1 cellular context compared by ENCODE assay signal in the genomic region with DNA sequence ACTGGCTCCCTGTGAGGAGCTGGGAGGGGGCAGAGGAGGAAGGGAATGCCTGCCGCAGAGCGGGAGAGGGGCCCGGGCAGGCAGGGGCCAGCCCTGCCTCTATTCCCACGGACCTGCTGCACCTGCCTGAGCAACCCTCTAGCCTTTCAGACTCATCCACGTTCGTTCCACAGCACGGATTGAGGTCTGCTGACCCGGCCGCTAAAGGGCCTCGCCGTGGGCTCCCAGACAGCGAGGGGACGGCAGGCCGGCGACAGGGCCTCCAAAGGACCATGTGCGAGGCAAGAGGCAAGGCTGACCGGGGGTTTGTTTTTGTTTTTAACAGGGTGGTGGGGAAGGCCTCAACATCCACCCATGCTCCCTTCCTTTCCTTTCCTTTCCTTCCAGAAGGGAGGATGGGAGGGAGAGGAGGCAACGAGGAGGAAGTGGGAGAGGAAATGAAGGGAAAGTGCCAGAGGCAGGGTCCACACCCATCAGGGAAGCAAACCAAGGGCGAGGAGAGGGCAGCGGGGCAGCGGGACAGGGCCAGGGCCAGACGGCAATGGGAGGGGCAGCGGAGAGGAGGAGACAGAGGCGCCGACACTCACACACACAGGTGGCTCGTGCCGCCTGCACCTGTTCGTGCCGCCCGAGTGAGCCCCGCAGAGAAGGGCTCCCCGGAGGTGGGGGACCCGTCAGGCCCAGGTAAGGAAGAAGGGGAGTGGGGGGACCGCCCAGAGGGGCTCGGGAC.
TF ChIP-seq lines count a peak whose summit lies in the region.

No MANE protein-coding gene starts in this region.

TF ChIP-seq in WTC11, 78 proteins besides CTCF, POLR2A, EP300 and RAD21:
- TF ChIP-seq, protein P1, sequence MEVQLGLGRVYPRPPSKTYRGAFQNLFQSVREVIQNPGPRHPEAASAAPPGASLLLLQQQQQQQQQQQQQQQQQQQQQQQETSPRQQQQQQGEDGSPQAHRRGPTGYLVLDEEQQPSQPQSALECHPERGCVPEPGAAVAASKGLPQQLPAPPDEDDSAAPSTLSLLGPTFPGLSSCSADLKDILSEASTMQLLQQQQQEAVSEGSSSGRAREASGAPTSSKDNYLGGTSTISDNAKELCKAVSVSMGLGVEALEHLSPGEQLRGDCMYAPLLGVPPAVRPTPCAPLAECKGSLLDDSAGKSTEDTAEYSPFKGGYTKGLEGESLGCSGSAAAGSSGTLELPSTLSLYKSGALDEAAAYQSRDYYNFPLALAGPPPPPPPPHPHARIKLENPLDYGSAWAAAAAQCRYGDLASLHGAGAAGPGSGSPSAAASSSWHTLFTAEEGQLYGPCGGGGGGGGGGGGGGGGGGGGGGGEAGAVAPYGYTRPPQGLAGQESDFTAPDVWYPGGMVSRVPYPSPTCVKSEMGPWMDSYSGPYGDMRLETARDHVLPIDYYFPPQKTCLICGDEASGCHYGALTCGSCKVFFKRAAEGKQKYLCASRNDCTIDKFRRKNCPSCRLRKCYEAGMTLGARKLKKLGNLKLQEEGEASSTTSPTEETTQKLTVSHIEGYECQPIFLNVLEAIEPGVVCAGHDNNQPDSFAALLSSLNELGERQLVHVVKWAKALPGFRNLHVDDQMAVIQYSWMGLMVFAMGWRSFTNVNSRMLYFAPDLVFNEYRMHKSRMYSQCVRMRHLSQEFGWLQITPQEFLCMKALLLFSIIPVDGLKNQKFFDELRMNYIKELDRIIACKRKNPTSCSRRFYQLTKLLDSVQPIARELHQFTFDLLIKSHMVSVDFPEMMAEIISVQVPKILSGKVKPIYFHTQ (CRISPR knock-in tag; IDR thresholded peaks at IDR 0.05): no peak
- no peak for TF ChIP-seq RORB (CRISPR knock-in tag; IDR thresholded peaks at IDR 0.05)
- TF ChIP-seq SP1 (CRISPR knock-in tag; conservative IDR thresholded peaks at IDR 0.05): no peak
- no peak for TF ChIP-seq NR3C1 (CRISPR knock-in tag; conservative IDR thresholded peaks at IDR 0.05; ENCODE audit: low read depth)
- TF ChIP-seq SMAD3 (CRISPR knock-in tag; IDR thresholded peaks at IDR 0.05; ENCODE audit: borderline replicate concordance): no peak
- TF ChIP-seq NFATC4 (CRISPR knock-in tag; IDR thresholded peaks at IDR 0.05): no peak
- TF ChIP-seq, protein P2, sequence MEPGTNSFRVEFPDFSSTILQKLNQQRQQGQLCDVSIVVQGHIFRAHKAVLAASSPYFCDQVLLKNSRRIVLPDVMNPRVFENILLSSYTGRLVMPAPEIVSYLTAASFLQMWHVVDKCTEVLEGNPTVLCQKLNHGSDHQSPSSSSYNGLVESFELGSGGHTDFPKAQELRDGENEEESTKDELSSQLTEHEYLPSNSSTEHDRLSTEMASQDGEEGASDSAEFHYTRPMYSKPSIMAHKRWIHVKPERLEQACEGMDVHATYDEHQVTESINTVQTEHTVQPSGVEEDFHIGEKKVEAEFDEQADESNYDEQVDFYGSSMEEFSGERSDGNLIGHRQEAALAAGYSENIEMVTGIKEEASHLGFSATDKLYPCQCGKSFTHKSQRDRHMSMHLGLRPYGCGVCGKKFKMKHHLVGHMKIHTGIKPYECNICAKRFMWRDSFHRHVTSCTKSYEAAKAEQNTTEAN (CRISPR knock-in tag; IDR thresholded peaks at IDR 0.05): no peak
- TF ChIP-seq JUN (CRISPR knock-in tag; IDR thresholded peaks at IDR 0.05): no peak
- TF ChIP-seq, protein P3, sequence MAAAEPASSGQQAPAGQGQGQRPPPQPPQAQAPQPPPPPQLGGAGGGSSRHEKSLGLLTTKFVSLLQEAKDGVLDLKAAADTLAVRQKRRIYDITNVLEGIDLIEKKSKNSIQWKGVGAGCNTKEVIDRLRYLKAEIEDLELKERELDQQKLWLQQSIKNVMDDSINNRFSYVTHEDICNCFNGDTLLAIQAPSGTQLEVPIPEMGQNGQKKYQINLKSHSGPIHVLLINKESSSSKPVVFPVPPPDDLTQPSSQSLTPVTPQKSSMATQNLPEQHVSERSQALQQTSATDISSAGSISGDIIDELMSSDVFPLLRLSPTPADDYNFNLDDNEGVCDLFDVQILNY (CRISPR knock-in tag; IDR thresholded peaks at IDR 0.05): no peak
- TF ChIP-seq, protein P4, sequence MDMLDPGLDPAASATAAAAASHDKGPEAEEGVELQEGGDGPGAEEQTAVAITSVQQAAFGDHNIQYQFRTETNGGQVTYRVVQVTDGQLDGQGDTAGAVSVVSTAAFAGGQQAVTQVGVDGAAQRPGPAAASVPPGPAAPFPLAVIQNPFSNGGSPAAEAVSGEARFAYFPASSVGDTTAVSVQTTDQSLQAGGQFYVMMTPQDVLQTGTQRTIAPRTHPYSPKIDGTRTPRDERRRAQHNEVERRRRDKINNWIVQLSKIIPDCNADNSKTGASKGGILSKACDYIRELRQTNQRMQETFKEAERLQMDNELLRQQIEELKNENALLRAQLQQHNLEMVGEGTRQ (CRISPR knock-in tag; IDR thresholded peaks at IDR 0.05): no peak
- TF ChIP-seq, protein P5, sequence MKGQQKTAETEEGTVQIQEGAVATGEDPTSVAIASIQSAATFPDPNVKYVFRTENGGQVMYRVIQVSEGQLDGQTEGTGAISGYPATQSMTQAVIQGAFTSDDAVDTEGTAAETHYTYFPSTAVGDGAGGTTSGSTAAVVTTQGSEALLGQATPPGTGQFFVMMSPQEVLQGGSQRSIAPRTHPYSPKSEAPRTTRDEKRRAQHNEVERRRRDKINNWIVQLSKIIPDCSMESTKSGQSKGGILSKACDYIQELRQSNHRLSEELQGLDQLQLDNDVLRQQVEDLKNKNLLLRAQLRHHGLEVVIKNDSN (CRISPR knock-in tag; IDR thresholded peaks at IDR 0.05): no peak
- TF ChIP-seq, protein P6, sequence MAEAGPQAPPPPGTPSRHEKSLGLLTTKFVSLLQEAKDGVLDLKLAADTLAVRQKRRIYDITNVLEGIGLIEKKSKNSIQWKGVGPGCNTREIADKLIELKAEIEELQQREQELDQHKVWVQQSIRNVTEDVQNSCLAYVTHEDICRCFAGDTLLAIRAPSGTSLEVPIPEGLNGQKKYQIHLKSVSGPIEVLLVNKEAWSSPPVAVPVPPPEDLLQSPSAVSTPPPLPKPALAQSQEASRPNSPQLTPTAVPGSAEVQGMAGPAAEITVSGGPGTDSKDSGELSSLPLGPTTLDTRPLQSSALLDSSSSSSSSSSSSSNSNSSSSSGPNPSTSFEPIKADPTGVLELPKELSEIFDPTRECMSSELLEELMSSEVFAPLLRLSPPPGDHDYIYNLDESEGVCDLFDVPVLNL (CRISPR knock-in tag; IDR thresholded peaks at IDR 0.05; ENCODE audit: borderline replicate concordance, low read depth): no peak
- TF ChIP-seq, protein P7, sequence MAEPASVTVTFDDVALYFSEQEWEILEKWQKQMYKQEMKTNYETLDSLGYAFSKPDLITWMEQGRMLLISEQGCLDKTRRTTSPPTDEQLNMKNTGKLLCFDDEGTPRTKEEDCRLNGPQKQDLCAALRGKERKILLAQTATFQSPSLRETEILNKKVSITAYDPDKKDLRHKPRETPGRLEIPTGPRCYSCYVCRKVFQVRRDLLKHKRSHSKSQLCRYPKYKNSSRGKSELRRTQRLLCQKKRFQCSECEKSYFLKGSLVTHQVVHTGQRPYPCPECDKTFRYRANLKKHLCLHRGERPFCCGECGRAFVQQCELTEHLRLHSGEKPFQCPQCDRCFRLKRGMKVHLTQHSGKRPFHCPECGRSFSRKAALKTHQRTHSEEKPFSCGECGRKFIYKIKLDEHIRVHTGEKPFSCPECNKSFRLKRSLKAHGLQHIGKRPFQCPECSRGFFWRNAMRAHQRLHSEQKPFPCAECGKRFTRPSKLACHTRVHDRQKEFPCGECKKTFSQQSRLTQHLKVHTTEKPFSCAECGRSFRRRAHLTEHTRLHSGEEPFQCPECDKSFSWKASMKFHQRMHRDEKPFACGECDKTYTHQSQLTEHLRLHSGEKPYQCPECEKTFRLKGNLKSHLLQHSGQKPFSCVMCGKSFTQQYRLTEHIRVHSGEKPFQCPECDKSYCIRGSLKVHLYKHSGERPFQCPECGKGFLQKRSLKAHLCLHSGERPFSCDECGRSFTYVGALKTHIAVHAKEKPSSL (CRISPR knock-in tag; conservative IDR thresholded peaks at IDR 0.05): no peak
- TF ChIP-seq, protein P8, sequence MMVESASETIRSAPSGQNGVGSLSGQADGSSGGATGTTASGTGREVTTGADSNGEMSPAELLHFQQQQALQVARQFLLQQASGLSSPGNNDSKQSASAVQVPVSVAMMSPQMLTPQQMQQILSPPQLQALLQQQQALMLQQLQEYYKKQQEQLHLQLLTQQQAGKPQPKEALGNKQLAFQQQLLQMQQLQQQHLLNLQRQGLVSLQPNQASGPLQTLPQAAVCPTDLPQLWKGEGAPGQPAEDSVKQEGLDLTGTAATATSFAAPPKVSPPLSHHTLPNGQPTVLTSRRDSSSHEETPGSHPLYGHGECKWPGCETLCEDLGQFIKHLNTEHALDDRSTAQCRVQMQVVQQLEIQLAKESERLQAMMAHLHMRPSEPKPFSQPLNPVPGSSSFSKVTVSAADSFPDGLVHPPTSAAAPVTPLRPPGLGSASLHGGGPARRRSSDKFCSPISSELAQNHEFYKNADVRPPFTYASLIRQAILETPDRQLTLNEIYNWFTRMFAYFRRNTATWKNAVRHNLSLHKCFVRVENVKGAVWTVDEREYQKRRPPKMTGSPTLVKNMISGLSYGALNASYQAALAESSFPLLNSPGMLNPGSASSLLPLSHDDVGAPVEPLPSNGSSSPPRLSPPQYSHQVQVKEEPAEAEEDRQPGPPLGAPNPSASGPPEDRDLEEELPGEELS (CRISPR knock-in tag; IDR thresholded peaks at IDR 0.05): no peak
